8 cellular contexts compared by ENCODE assay signal in the genomic region with DNA sequence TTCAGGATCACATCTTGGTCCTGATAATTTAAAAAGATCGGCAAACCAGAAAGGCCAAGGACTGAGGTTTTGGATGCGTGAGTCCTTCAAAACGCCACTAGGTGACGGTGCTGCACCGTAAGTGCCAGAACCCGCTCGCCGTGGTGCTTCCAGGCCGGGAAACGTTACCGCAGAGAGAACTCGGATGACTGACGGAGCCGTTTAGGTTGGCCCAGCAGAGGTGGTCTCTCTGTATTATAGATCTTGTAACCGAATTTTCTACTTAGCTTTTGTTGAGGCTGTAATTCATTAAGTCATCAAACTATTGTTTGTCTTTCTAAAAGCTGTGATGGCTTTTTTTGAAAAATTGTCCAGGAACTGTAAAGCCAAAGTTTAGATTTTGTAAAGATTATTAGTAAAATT.
A peak's percentile ranks its signal among the peaks of the same experiment; 100 is the strongest.
DNase-seq lines count a peak whose midpoint lies in the region; ATAC-seq lines count a peak whose summit lies in the region.

No MANE protein-coding gene starts in this region.

- peak; percentile 65 for ATAC-seq in HG03039 (IDR thresholded peaks at IDR 0.05; ENCODE audit: unreplicated experiment)

- no peak overlapping the region for H3K27ac ChIP-seq in caudate nucleus (ENCODE audit: low read depth, low read length)

- peak; percentile 39 for DNase-seq in NCI-H2171 treated with DMSO at 0.1 percent for 48 hours (lab: John Stamatoyannopoulos, UW)
- no peak for DNase-seq in NCI-H2171 (lab: John Stamatoyannopoulos, UW)
- DNase-seq in NCI-H2227 treated with DMSO at 0.1 percent for 48 hours (lab: John Stamatoyannopoulos, UW), result peak; percentile 43
- peak; percentile 1 to 18 (median 5) for DNase-seq in activated CD4-positive, CD25-positive, alpha-beta regulatory T cell (lab: John Stamatoyannopoulos, UW)
- peak in 54 of 61 donors; percentile 1 to 81 (median 20) for DNase-seq in caudate nucleus (lab: John Stamatoyannopoulos, UW)
- DNase-seq in kidney tubule cell (ENCODE audit: low spot score), result peak; percentile 75
- peak; percentile 63 for DNase-seq in stimulated activated CD4-positive, alpha-beta T cell treated with anti-CD3 and anti-CD28 coated beads, Interleukin-4, amount 100 ng/mL, for 1 hour
